Comparison of ENCODE assay signal across 12 cellular contexts in the genomic region with DNA sequence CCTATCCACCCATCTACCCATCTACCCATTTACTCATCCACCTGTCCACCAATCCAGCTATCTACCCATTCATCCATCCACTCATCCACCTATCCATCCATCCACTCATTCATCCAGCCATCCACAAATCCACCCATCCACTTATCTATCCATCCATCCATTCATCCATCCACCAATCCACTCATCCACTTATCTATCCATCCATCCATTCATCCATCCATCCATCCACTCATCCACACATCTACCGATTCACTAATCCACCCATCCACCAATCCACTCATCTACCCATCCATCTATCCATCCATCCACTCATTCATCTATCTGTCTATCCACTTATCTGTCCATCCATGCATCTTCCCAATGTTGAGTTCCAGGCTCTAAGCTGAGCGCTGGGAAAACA. TPM values are rescaled to one million over a fixed set of nuclear protein-coding genes. Genes with fewer than 3 reads are reported as not detected.
DNase-seq lines count a peak whose midpoint lies in the region; ATAC-seq and TF ChIP-seq lines count a peak whose summit lies in the region.
"Had no signal": no experiment of that assay in that cellular context is flagged by ENCODE, and none has a peak within 500 bp of the region (broad histone marks: within the 10 kb centered on the region; RNA-seq: fewer than 3 reads in every experiment).

No MANE protein-coding gene starts in this region.

- no peak overlapping the region for H4K91ac ChIP-seq in IMR-90 (ENCODE audit: insufficient read depth, low read depth, low read length)

- H3K27me3 ChIP-seq in BLaER1 treated with 17β-estradiol and CSF1 and Interleukin-3, amounts not matched to agents 10 nM and 100 nM, result no peaks in the 10 kb centered on the region
- H3K27me3 ChIP-seq in IMR-90 (ENCODE audit: control insufficient read depth, insufficient read depth, low read length) (peaks cover 7% of the 10 kb centered on the region; the same call in 1 of the 2 replicates), neutrophil (no peaks in the 10 kb centered on the region)
- H3K27me3 ChIP-seq: BE2C had no signal

- H2BK20ac ChIP-seq in IMR-90 (ENCODE audit: low read depth, low read length), result no peak overlapping the region

- CTCF ChIA-PET in IMR-90 (lab: Yijun Ruan, JAX), result no interaction called here

- H3K56ac ChIP-seq in IMR-90 (ENCODE audit: extremely low read depth, insufficient read depth, low read length), result no peak overlapping the region

- no peaks in the 10 kb centered on the region for H3K79me1 ChIP-seq in IMR-90 (ENCODE audit: low read depth in 1 of 2, low read length in 2 of 2)

- no peak overlapping the region for H3K14ac ChIP-seq in IMR-90 (replicated peaks; ENCODE audit: low read depth, low read length)

- dilution Hi-C loops in IMR-90 (cut with HindIII; ENCODE audit: low sequenced_read_pairs, unreplicated experiment), result no loop called here

- H4K20me1 ChIP-seq in BLaER1 treated with 17β-estradiol and CSF1 and Interleukin-3, amounts not matched to agents 10 nM and 100 nM, result peaks cover 13 to 20% (median 14%) of the 10 kb centered on the region in 11 experiments; a peak in 19 of 22 replicates
- H4K20me1 ChIP-seq in IMR-90 (ENCODE audit: insufficient read depth, low read length), result no peaks in the 10 kb centered on the region; the same call in 1 of the 2 replicates

- H3K9me1 ChIP-seq in IMR-90 (ENCODE audit: insufficient read depth, low read length), result no peaks in the 10 kb centered on the region; the same call in 1 of the 2 replicates

- peaks cover 47 to 70% (median 50%) of the 10 kb centered on the region in 10 experiments for H3K4me1 ChIP-seq in BLaER1 treated with 17β-estradiol and CSF1 and Interleukin-3, amounts not matched to agents 10 nM and 100 nM
- H3K4me1 ChIP-seq in IMR-90 (ENCODE audit: control insufficient read depth, insufficient read depth, low read length) (no peaks in the 10 kb centered on the region), neutrophil (ENCODE audit: control insufficient read depth in 1 of 2, insufficient read depth in 1 of 2, low read depth in 1 of 2, low read length in 1 of 2) (peaks cover 57 to 66% of the 10 kb centered on the region in 2 experiments)
- H3K4me1 ChIP-seq: BE2C, Caco-2 had no signal

- no peak overlapping the region for H3K9ac ChIP-seq in BLaER1 treated with 17β-estradiol and CSF1 and Interleukin-3, amounts not matched to agents 10 nM and 100 nM
- no peak overlapping the region for H3K9ac ChIP-seq in IMR-90 (ENCODE audit: low read depth, low read length)

- WGBS in IMR-90 (ENCODE audit: extremely low coverage in 2 of 2, insufficient read length in 1 of 2), 2 experiments, result 86 to 100% methylated on average over 1 of the region's 2 CpGs

- no peak overlapping the region for H3K4me3 ChIP-seq in BLaER1 treated with 17β-estradiol and CSF1 and Interleukin-3, amounts not matched to agents 10 nM and 100 nM
- H3K4me3 ChIP-seq in IMR-90 (ENCODE audit: insufficient read depth, low read depth, low read length), result no peak overlapping the region
- H3K4me3 ChIP-seq in neutrophil (ENCODE audit: low read depth in 1 of 2, low read length in 1 of 2), result no peak overlapping the region

- peak overlapping the region in 8 of 11 experiments; percentile 11 to 48 (median 34); a peak in 9 of 22 replicates for H3K27ac ChIP-seq in BLaER1 treated with 17β-estradiol and CSF1 and Interleukin-3, amounts not matched to agents 10 nM and 100 nM
- H3K27ac ChIP-seq in IMR-90 (ENCODE audit: insufficient read depth, low read length) (no peak overlapping the region), neutrophil (peak overlapping the region; percentile 73)
- H3K27ac ChIP-seq: C4-2B had no signal

- H2AK5ac ChIP-seq in IMR-90 (ENCODE audit: low read depth, low read length), result no peak overlapping the region

- intact Hi-C loops in IMR-90 (cut with micrococcal nuclease), result no loop called here

- peak overlapping the region; percentile 54 for H2BK5ac ChIP-seq in IMR-90 (ENCODE audit: low read depth, low read length, poor library complexity, severe bottlenecking)

- ATAC-seq in IMR-90 (ENCODE audit: low read depth), result no peak
- no peak for ATAC-seq in HG03571 (IDR thresholded peaks at IDR 0.05; ENCODE audit: unreplicated experiment)
- ATAC-seq in HG03439 (IDR thresholded peaks at IDR 0.05; ENCODE audit: unreplicated experiment), result no peak

- no peak overlapping the region for H4K8ac ChIP-seq in IMR-90 (ENCODE audit: low read depth in 2 of 2, low read length in 2 of 2)

- H3K18ac ChIP-seq in IMR-90 (ENCODE audit: low read depth, low read length), result no peak overlapping the region

- no peak for TF ChIP-seq CTCF in IMR-90 (conservative IDR thresholded peaks at IDR 0.05; ENCODE audit: low read depth, low read length)
- no peak for TF ChIP-seq CTCF in neutrophil (IDR thresholded peaks at IDR 0.05)

- H2AFZ ChIP-seq in IMR-90 (replicated peaks; ENCODE audit: low read length, poor library complexity), result no peak overlapping the region

- H2AK9ac ChIP-seq in IMR-90 (replicated peaks; ENCODE audit: low read depth, low read length, poor library complexity), result no peak overlapping the region

- BruUV-seq in IMR-90 (replicated peaks; lab: Mats Ljungman, UMichigan), result no TSS peak

- TF ChIP-seq RAD21 in IMR-90 (IDR thresholded peaks at IDR 0.05; ENCODE audit: low read length), result no peak

- H4K5ac ChIP-seq in IMR-90 (ENCODE audit: low read depth, low read length), result no peak overlapping the region

- no peak overlapping the region for H3K4ac ChIP-seq in IMR-90 (ENCODE audit: low read depth, low read length)

- in situ Hi-C loops in IMR-90 (cut with MboI; ENCODE audit: low sequenced_read_pairs), result no loop called here

- H3K23ac ChIP-seq in IMR-90 (ENCODE audit: low read depth, low read length), result no peak overlapping the region

- no peak for DNase-seq in IMR-90
- DNase-seq: BE2C; Caco-2; CD4-positive, alpha-beta T cell; HCEC 1CT; HFFc6 had no signal

- H2BK15ac ChIP-seq in IMR-90 (ENCODE audit: low read depth, low read length), result no peak overlapping the region

- no peaks in the 10 kb centered on the region for H3K9me3 ChIP-seq in BLaER1 treated with 17β-estradiol and CSF1 and Interleukin-3, amounts not matched to agents 10 nM and 100 nM (replicated peaks in 1 of 11)
- H3K9me3 ChIP-seq in IMR-90 (ENCODE audit: control insufficient read depth, insufficient read depth, low read length), result no peaks in the 10 kb centered on the region
- no peaks in the 10 kb centered on the region for H3K9me3 ChIP-seq in neutrophil
- H3K9me3 ChIP-seq: BE2C, Caco-2 had no signal

- peak overlapping the region in 3 of 11 experiments; percentile 39 to 98 (median 58); a peak in 3 of 22 replicates for H3K4me2 ChIP-seq in BLaER1 treated with 17β-estradiol and CSF1 and Interleukin-3, amounts not matched to agents 10 nM and 100 nM
- no peak overlapping the region for H3K4me2 ChIP-seq in IMR-90 (ENCODE audit: low read depth, low read length)

- H2BK120ac ChIP-seq in IMR-90 (ENCODE audit: low read depth, low read length), result no peak overlapping the region

- POLR2A ChIA-PET in IMR-90 (lab: Charles Lee; ENCODE audit: unreplicated experiment), result no interaction called here

- peaks cover 7 to 56% (median 31%) of the 10 kb centered on the region in 11 experiments for H3K36me3 ChIP-seq in BLaER1 treated with 17β-estradiol and CSF1 and Interleukin-3, amounts not matched to agents 10 nM and 100 nM
- H3K36me3 ChIP-seq in IMR-90 (ENCODE audit: control insufficient read depth, insufficient read depth, low read length) (no peaks in the 10 kb centered on the region), neutrophil (peaks cover 41% of the 10 kb centered on the region)
- H3K36me3 ChIP-seq: BE2C had no signal

- no peak for TF ChIP-seq POLR2A in IMR-90 (IDR thresholded peaks at IDR 0.05; ENCODE audit: low read depth, low read length)

TF ChIP-seq in IMR-90, 13 proteins besides CTCF, POLR2A, EP300 and RAD21:
- TF ChIP-seq RFX5 (IDR thresholded peaks at IDR 0.05; ENCODE audit: low read depth, low read length) (no peak), NFE2L2 (IDR thresholded peaks at IDR 0.05; ENCODE audit: low read depth, low read length) (no peak), RCOR1 (IDR thresholded peaks at IDR 0.05; ENCODE audit: insufficient replicate concordance, low read length) (no peak), MXI1 (IDR thresholded peaks at IDR 0.05; ENCODE audit: borderline replicate concordance, low read depth, low read length) (no peak), MAZ (IDR thresholded peaks at IDR 0.05; ENCODE audit: borderline replicate concordance, low read depth, low read length) (no peak), CEBPB (IDR thresholded peaks at IDR 0.05; ENCODE audit: low read depth, low read length) (no peak), SMC3 (IDR thresholded peaks at IDR 0.05; ENCODE audit: low read depth, low read length) (no peak), CHD1 (IDR thresholded peaks at IDR 0.05; ENCODE audit: low read depth, low read length) (no peak)
- TF ChIP-seq, protein P1, sequence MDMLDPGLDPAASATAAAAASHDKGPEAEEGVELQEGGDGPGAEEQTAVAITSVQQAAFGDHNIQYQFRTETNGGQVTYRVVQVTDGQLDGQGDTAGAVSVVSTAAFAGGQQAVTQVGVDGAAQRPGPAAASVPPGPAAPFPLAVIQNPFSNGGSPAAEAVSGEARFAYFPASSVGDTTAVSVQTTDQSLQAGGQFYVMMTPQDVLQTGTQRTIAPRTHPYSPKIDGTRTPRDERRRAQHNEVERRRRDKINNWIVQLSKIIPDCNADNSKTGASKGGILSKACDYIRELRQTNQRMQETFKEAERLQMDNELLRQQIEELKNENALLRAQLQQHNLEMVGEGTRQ (IDR thresholded peaks at IDR 0.05; ENCODE audit: low read depth, low read length), result no peak

RNA-seq across cellular contexts. Expression of a gene that starts 1.7 kb away (rescaled TPM):
- not detected in 2 replicates for total RNA-seq in IMR-90 (2012; rRNA removed)
- not detected in 2 replicates for polyA plus RNA-seq in IMR-90 (2012; rRNA removed)
- 0.03 TPM in 1 of 2 replicates, not detected in the other for polyA plus RNA-seq in IMR-90 (2012; cell fraction: cytosol; rRNA removed)
- not detected in 2 replicates for polyA plus RNA-seq in IMR-90 (2012; cell fraction: nucleus; rRNA removed; ENCODE audit: low replicate concordance)
- total RNA-seq: A172, Caco-2, HFFc6 had no signal

RNA-seq across cellular contexts. Expression of a gene that starts 27.6 kb away (rescaled TPM):
- not detected in 2 replicates for total RNA-seq in IMR-90 (2012; rRNA removed)
- polyA plus RNA-seq in IMR-90 (2012; rRNA removed), result not detected in 2 replicates
- not detected in 2 replicates for polyA plus RNA-seq in IMR-90 (2012; cell fraction: cytosol; rRNA removed)
- polyA plus RNA-seq in IMR-90 (2012; cell fraction: nucleus; rRNA removed; ENCODE audit: low replicate concordance), result not detected in 2 replicates
- total RNA-seq: A172; Caco-2; CD4-positive, alpha-beta T cell; HFFc6 had no signal

RNA-seq across cellular contexts. Expression of a gene that starts 28.3 kb away (rescaled TPM):
- total RNA-seq in IMR-90 (2012; rRNA removed), result 29.2 and 32.4 TPM in 2 replicates
- polyA plus RNA-seq in IMR-90 (2012; rRNA removed), result 144 and 164 TPM in 2 replicates
- 96.1 and 190 TPM in 2 replicates for polyA plus RNA-seq in IMR-90 (2012; cell fraction: cytosol; rRNA removed)
- 451 and 1,131 TPM in 2 replicates for polyA plus RNA-seq in IMR-90 (2012; cell fraction: nucleus; rRNA removed; ENCODE audit: low replicate concordance)

RNA-seq across cellular contexts. Expression of a gene that starts 46.2 kb away (rescaled TPM):
- 238 and 484 TPM in 2 replicates for total RNA-seq in IMR-90 (2012; rRNA removed)
- polyA plus RNA-seq in IMR-90 (2012; rRNA removed), result 253 TPM in 2 replicates
- polyA plus RNA-seq in IMR-90 (2012; cell fraction: cytosol; rRNA removed), result 146 and 163 TPM in 2 replicates
- 79.5 and 128 TPM in 2 replicates for polyA plus RNA-seq in IMR-90 (2012; cell fraction: nucleus; rRNA removed; ENCODE audit: low replicate concordance)
